8 cellular contexts compared by ENCODE assay signal in genomic region chr1:207863893-207864535, GRCh38. TPM values are rescaled to one million over a fixed set of nuclear protein-coding genes. Genes with fewer than 3 reads are reported as not detected.
DNase-seq lines count a peak whose midpoint lies in the region; ATAC-seq and TF ChIP-seq lines count a peak whose summit lies in the region.

No MANE protein-coding gene starts in this region.

- no peak for TF ChIP-seq EP300 in upper lobe of left lung (IDR thresholded peaks at IDR 0.05)

- H3K27ac ChIP-seq in upper lobe of left lung (peak overlapping the region; percentile 94 to 100 (median 95)), RWPE1 (no peak overlapping the region)

- CTCF ChIA-PET in RWPE1 (lab: Yijun Ruan, JAX) = interaction anchor here (0.5 kb wide), 1 partner anchor 33 kb away, joined by 5 read pairs; no protein-coding TSS in a partner anchor

- ATAC-seq in GM18498 (IDR thresholded peaks at IDR 0.05; ENCODE audit: unreplicated experiment) (peak; percentile 68), HG02938 (IDR thresholded peaks at IDR 0.05; ENCODE audit: unreplicated experiment) (peak; percentile 49), upper lobe of left lung (ENCODE audit: low FRiP score in 2 of 2) (no peak)

- TF ChIP-seq POLR2A in upper lobe of left lung (IDR thresholded peaks at IDR 0.05) = no peak

- WGBS in upper lobe of left lung, 2 donors = 38 to 44% methylated on average over 7 to 8 of the region's 8 CpGs

- peaks cover 0 to 32% (median 10%) of the 10 kb centered on the region in 4 donors for H3K36me3 ChIP-seq in upper lobe of left lung

- peaks cover 55 to 71% (median 62%) of the 10 kb centered on the region in 4 donors for H3K4me1 ChIP-seq in upper lobe of left lung

- DNase-seq in UCSD-AML1 (lab: John Stamatoyannopoulos, UW; ENCODE audit: unreplicated experiment) (peak; percentile 58), germinal center (ENCODE audit: low spot score) (peak; percentile 42), upper lobe of left lung (peak in 1 of 2 donors; percentile 62), NCI-H2171 treated with DMSO at 0.1 percent for 48 hours (lab: John Stamatoyannopoulos, UW) (no peak), RWPE1 (ENCODE audit: low spot score) (no peak)
- DNase-seq in effector CD8-positive, alpha-beta T cell (lab: John Stamatoyannopoulos, UW) = no peak

- no peaks in the 10 kb centered on the region for H3K27me3 ChIP-seq in upper lobe of left lung

- POLR2A ChIA-PET in RWPE1 (lab: Yijun Ruan, JAX; ENCODE audit: low non-redundant PET) = no interaction called here

- TF ChIP-seq CTCF in upper lobe of left lung (IDR thresholded peaks at IDR 0.05) (no peak), RWPE1 (conservative IDR thresholded peaks at IDR 0.05; ENCODE audit: low read depth) (no peak)

- H3K9me3 ChIP-seq in upper lobe of left lung = no peaks in the 10 kb centered on the region

- H3K4me3 ChIP-seq in upper lobe of left lung = no peak overlapping the region

RNA-seq across cellular contexts. Expression of gene CD34, which starts 46.9 kb away (rescaled TPM):
- 10 to 100 TPM in 5 of 6 donors, 1 to 10 TPM in 1; 8.8 to 78.2 (median 22.4) TPM for total RNA-seq in upper lobe of left lung

Comparison
In these comparisons a context has a peak if more than half of its experiments do, and no peak if none do; other contexts are left out.
1. ATAC-seq: peak in GM18498 (single experiment) and HG02938 (single experiment); none in upper lobe of left lung (0 of 2).
2. DNase-seq: peak in UCSD-AML1 (single experiment) and germinal center (single experiment); none in NCI-H2171 treated with DMSO at 0.1 percent for 48 hours (single experiment), RWPE1 (single experiment) and effector CD8-positive, alpha-beta T cell (single experiment).